In genomic region chr14:77032483-77032853, GRCh38 we compare ENCODE assay signal across 8 cellular contexts. TPM values are rescaled to one million over a fixed set of nuclear protein-coding genes. Genes with fewer than 3 reads are reported as not detected.
DNase-seq lines count a peak whose midpoint lies in the region; ATAC-seq and TF ChIP-seq lines count a peak whose summit lies in the region.

No MANE protein-coding gene starts in this region.

- H3K27me3 ChIP-seq in heart right ventricle (no peaks in the 10 kb centered on the region), body of pancreas (no peaks in the 10 kb centered on the region), vagina (no peaks in the 10 kb centered on the region)

- DNase-seq in heart right ventricle (no peak), left cardiac atrium (no peak), body of pancreas (no peak), mesothelial cell of epicardium (ENCODE audit: low spot score in 2 of 2, unreplicated experiment in 2 of 2) (no peak), vagina (ENCODE audit: extremely low spot score in 2 of 2) (no peak), NCI-H1092 treated with DMSO at 0.1 percent for 48 hours (lab: John Stamatoyannopoulos, UW) (no peak)

- peaks cover 81% of the 10 kb centered on the region for H3K4me1 Mint-ChIP-seq in mesothelial cell of epicardium

- peak overlapping the region in 9 of 10 donors; percentile 47 to 69 (median 63) for H3K4me3 ChIP-seq in heart right ventricle
- no peak overlapping the region for H3K4me3 ChIP-seq in body of pancreas
- H3K4me3 ChIP-seq in vagina, result peak overlapping the region; percentile 58 to 66

- H3K27ac Mint-ChIP-seq in mesothelial cell of epicardium, result peak overlapping the region; percentile 98

- WGBS in heart right ventricle, 2 donors, result 14 to 15% methylated on average over 12 of the region's 12 CpGs
- 5 to 7% methylated on average over 8 to 12 of the region's 12 CpGs for WGBS in body of pancreas, 2 donors

- no peak for TF ChIP-seq CTCF in heart right ventricle (IDR thresholded peaks at IDR 0.05)
- TF ChIP-seq CTCF in body of pancreas (IDR thresholded peaks at IDR 0.05), result no peak
- no peak for TF ChIP-seq CTCF in mesothelial cell of epicardium (IDR thresholded peaks at IDR 0.05; ENCODE audit: unreplicated experiment)
- TF ChIP-seq CTCF in vagina (IDR thresholded peaks at IDR 0.05), result no peak

- H3K27ac ChIP-seq in heart right ventricle (peak overlapping the region; percentile 99 to 100 (median 100)), body of pancreas (peak overlapping the region; percentile 99 to 100 (median 100)), vagina (peak overlapping the region; percentile 98)

- no peaks in the 10 kb centered on the region for H3K27me3 Mint-ChIP-seq in mesothelial cell of epicardium (ENCODE audit: low read depth)

- peak overlapping the region; percentile 71 for H3K4me3 Mint-ChIP-seq in mesothelial cell of epicardium

- H3K9me3 Mint-ChIP-seq in mesothelial cell of epicardium, result no peaks in the 10 kb centered on the region

- TF ChIP-seq POLR2A in body of pancreas (IDR thresholded peaks at IDR 0.05) (no peak), vagina (IDR thresholded peaks at IDR 0.05) (no peak)

- ATAC-seq in heart right ventricle (no peak), left cardiac atrium (no peak), body of pancreas (no peak), HG02763 (IDR thresholded peaks at IDR 0.05; ENCODE audit: unreplicated experiment) (no peak), GM18873 (IDR thresholded peaks at IDR 0.05; ENCODE audit: low FRiP score, unreplicated experiment) (no peak)

- intact Hi-C loops in heart right ventricle (cut with DNase I), result no loop called here
- intact Hi-C loops in left cardiac atrium (cut with DNase I), result no loop called here
- intact Hi-C loops in body of pancreas (cut with DNase I), result no loop called here
- intact Hi-C loops in vagina (cut with DNase I), result no loop called here

- no peaks in the 10 kb centered on the region for H3K36me3 Mint-ChIP-seq in mesothelial cell of epicardium

- H3K4me1 ChIP-seq in heart right ventricle (peaks cover 22 to 80% (median 67%) of the 10 kb centered on the region in 9 donors), body of pancreas (peaks cover 82% of the 10 kb centered on the region), vagina (peaks cover 79% of the 10 kb centered on the region)

- no peaks in the 10 kb centered on the region for H3K36me3 ChIP-seq in heart right ventricle
- H3K36me3 ChIP-seq in body of pancreas (replicated peaks in 1 of 2; ENCODE audit: insufficient read depth in 1 of 2, low read depth in 2 of 2), result no peaks in the 10 kb centered on the region
- H3K36me3 ChIP-seq in vagina, result no peaks in the 10 kb centered on the region

- no peaks in the 10 kb centered on the region for H3K9me3 ChIP-seq in heart right ventricle
- H3K9me3 ChIP-seq in body of pancreas, result no peaks in the 10 kb centered on the region
- H3K9me3 ChIP-seq in vagina, result no peaks in the 10 kb centered on the region

RNA-seq across cellular contexts. Expression of gene IRF2BPL, which starts 4.0 kb away (rescaled TPM):
- total RNA-seq in heart right ventricle (10 to 100 TPM; 25.1 to 66.6 (median 36.4) TPM), left cardiac atrium (10 to 100 TPM; 41.4 to 47.5 TPM), body of pancreas (10 to 100 TPM; 26.7 to 52.1 TPM), mesothelial cell of epicardium (126 to 131 TPM (median 128 TPM) in 3 replicates), vagina (51.1 TPM)
- polyA plus RNA-seq in heart right ventricle, result 10 to 100 TPM in 1 of 2 donors, 1 to 10 TPM in 1; 6.6 to 15.4 TPM

Comparison
In these comparisons a context has a peak if more than half of its experiments do, and no peak if none do; other contexts are left out.
1. H3K4me3 ChIP-seq: peak in heart right ventricle (9 of 10) and vagina (2 of 2); none in body of pancreas (0 of 2).
2. Peak in every context shown above with its lines, with median percentiles within 50 percentile points of each other: H3K27ac ChIP-seq.